18 cellular contexts compared by ENCODE assay signal in the genomic region with DNA sequence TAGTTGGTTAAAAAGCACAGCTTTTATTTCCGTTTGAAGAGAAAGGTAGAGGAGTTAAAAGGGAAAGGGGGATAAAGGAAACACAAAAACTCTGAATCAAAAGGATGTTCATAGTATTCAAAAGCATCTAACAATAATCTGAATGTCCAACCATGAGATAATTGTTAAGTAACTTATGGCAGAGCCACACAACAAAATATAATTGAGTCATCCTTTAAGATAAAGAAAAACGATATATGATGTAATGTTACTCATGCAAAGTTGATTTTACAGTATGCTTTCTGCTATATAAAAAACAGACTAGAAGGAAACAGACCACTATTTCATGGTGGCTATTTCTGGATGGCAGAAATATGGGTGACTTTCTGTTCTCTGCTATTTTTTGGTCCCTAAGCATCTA. TPM values are rescaled to one million over a fixed set of nuclear protein-coding genes. Genes with fewer than 3 reads are reported as not detected.
DNase-seq lines count a peak whose midpoint lies in the region; ATAC-seq and TF ChIP-seq lines count a peak whose summit lies in the region.
"Had no signal": no experiment of that assay in that cellular context is flagged by ENCODE, and none has a peak within 500 bp of the region (broad histone marks: within the 10 kb centered on the region; RNA-seq: fewer than 3 reads in every experiment).

No MANE protein-coding gene starts in this region.

- H4K20me1 ChIP-seq in Loucy (ENCODE audit: insufficient read depth, low read length, poor library complexity, severe bottlenecking) (peaks cover 16% of the 10 kb centered on the region), smooth muscle cell (ENCODE audit: low read depth) (peaks cover 39% of the 10 kb centered on the region)

- DNase-seq in activated naive CD4-positive, alpha-beta T cell treated with anti-CD3 and anti-CD28 coated beads for 36 hours = no peak
- no peak for DNase-seq in activated naive CD4-positive, alpha-beta T cell treated with Interleukin-2 at 50 U/mL for 16 hours
- DNase-seq in central memory CD8-positive, alpha-beta T cell (ENCODE audit: low spot score in 2 of 2) = no peak
- DNase-seq in smooth muscle cell (lab: John Stamatoyannopoulos, UW; ENCODE audit: unreplicated experiment) = no peak
- DNase-seq in activated gamma-delta T cell (lab: John Stamatoyannopoulos, UW) = no peak
- DNase-seq in kidney tubule cell (ENCODE audit: low spot score) = no peak
- DNase-seq: activated T-cell treated with anti-CD3 and anti-CD28 coated beads, Interleukin-2, amount 50 U/mL, for 48 hours; esophagus squamous epithelium; NCI-H1105 treated with DMSO at 0.1 percent for 48 hours; NCI-H2171; stimulated activated naive B cell treated with anti-CD40 and anti-IgM and Interleukin-4, amounts not matched to agents 10 μg/mL and 1 μg/mL and 100 μg/mL, for 72 hours; T-helper 9 cell; trophoblast cell had no signal

- H3K9me3 ChIP-seq in Loucy (ENCODE audit: insufficient read depth, low read depth, low read length) = no peaks in the 10 kb centered on the region
- no peaks in the 10 kb centered on the region for H3K9me3 ChIP-seq in smooth muscle cell (replicated peaks; ENCODE audit: low read depth)
- H3K9me3 ChIP-seq: esophagus squamous epithelium had no signal

- ATAC-seq in central memory CD8-positive, alpha-beta T cell (replicated peaks; ENCODE audit: extremely low read depth, poor library complexity, severe bottlenecking) = no peak
- no peak for ATAC-seq in HG03571 (IDR thresholded peaks at IDR 0.05; ENCODE audit: unreplicated experiment)
- ATAC-seq: HCT116; stimulated activated naive B cell treated with anti-CD40 and anti-IgM and Interleukin-4, amounts not matched to agents 10 μg/mL and 1 μg/mL and 100 μg/mL, for 72 hours had no signal

- H2AFZ ChIP-seq in Loucy (ENCODE audit: low read length) (no peak overlapping the region), smooth muscle cell (ENCODE audit: low read depth) (no peak overlapping the region)
- H2AFZ ChIP-seq: parathyroid adenoma had no signal

- no peaks in the 10 kb centered on the region for H3K9me3 Mint-ChIP-seq in activated naive CD4-positive, alpha-beta T cell treated with anti-CD3 and anti-CD28 coated beads for 36 hours
- no peaks in the 10 kb centered on the region for H3K9me3 Mint-ChIP-seq in central memory CD8-positive, alpha-beta T cell
- H3K9me3 Mint-ChIP-seq: dendritic cell treated with granulocyte-macrophage colony-stimulating factor and Interleukin-4, amounts not matched to agents 40 ng/mL and 50 ng/mL, for 4 days; stimulated activated naive B cell treated with anti-CD40 and anti-IgM and Interleukin-4, amounts not matched to agents 10 μg/mL and 1 μg/mL and 100 μg/mL, for 72 hours had no signal

- WGBS in smooth muscle cell (ENCODE audit: low lambda C conversion rate) = 74% methylated on average over 2 of the region's 2 CpGs

- H3F3A ChIP-seq in Loucy (ENCODE audit: low read depth) (no peaks in the 10 kb centered on the region), smooth muscle cell (ENCODE audit: low read depth) (no peaks in the 10 kb centered on the region)

- peaks cover 46% of the 10 kb centered on the region for H3K36me3 Mint-ChIP-seq in activated naive CD4-positive, alpha-beta T cell treated with anti-CD3 and anti-CD28 coated beads for 36 hours (ENCODE audit: low read depth)
- peaks cover 55% of the 10 kb centered on the region for H3K36me3 Mint-ChIP-seq in central memory CD8-positive, alpha-beta T cell (ENCODE audit: insufficient read depth)

- peak overlapping the region; percentile 72 for H3K4me2 ChIP-seq in Loucy (ENCODE audit: low read depth, low read length, poor library complexity, severe bottlenecking)
- H3K4me2 ChIP-seq in smooth muscle cell = peak overlapping the region; percentile 41

- H3K4me1 Mint-ChIP-seq in activated naive CD4-positive, alpha-beta T cell treated with anti-CD3 and anti-CD28 coated beads for 36 hours (ENCODE audit: low read depth) = peaks cover 58% of the 10 kb centered on the region
- peaks cover 70% of the 10 kb centered on the region for H3K4me1 Mint-ChIP-seq in central memory CD8-positive, alpha-beta T cell

- CTCF ChIA-PET in activated naive CD4-positive, alpha-beta T cell treated with anti-CD3 and anti-CD28 coated beads for 36 hours (lab: Charles Lee) = interaction anchor here (1.1 to 1.7 kb wide), 3 partner anchors 27 to 278 kb away, joined by 3 to 6 read pairs (median 3); no protein-coding TSS in a partner anchor

- no peaks in the 10 kb centered on the region for H3K27me3 Mint-ChIP-seq in activated naive CD4-positive, alpha-beta T cell treated with anti-CD3 and anti-CD28 coated beads for 36 hours (ENCODE audit: low read depth)
- no peaks in the 10 kb centered on the region for H3K27me3 Mint-ChIP-seq in central memory CD8-positive, alpha-beta T cell
- H3K27me3 Mint-ChIP-seq: dendritic cell treated with granulocyte-macrophage colony-stimulating factor and Interleukin-4, amounts not matched to agents 40 ng/mL and 50 ng/mL, for 4 days; stimulated activated naive B cell treated with anti-CD40 and anti-IgM and Interleukin-4, amounts not matched to agents 10 μg/mL and 1 μg/mL and 100 μg/mL, for 72 hours had no signal

- peaks cover 33% of the 10 kb centered on the region for H3K79me2 ChIP-seq in Loucy (ENCODE audit: insufficient read depth, low read length)
- H3K79me2 ChIP-seq in smooth muscle cell (ENCODE audit: low read depth) = peaks cover 52% of the 10 kb centered on the region

- TF ChIP-seq CTCF in Loucy (conservative IDR thresholded peaks at IDR 0.05; ENCODE audit: low read length) = no peak
- no peak for TF ChIP-seq CTCF in smooth muscle cell (IDR thresholded peaks at IDR 0.05; ENCODE audit: borderline replicate concordance, insufficient read depth, poor library complexity, severe bottlenecking)

- H3K27ac ChIP-seq in smooth muscle cell (ENCODE audit: low read depth) = peak overlapping the region; percentile 4
- H3K27ac ChIP-seq: esophagus squamous epithelium, parathyroid adenoma had no signal

- H3K36me3 ChIP-seq in Loucy (ENCODE audit: insufficient read depth, low read length) (peaks cover 10% of the 10 kb centered on the region), smooth muscle cell (ENCODE audit: low read depth) (peaks cover 13% of the 10 kb centered on the region)

- H3K4me3 ChIP-seq in Loucy (ENCODE audit: low read length, poor library complexity, severe bottlenecking) (no peak overlapping the region), smooth muscle cell (no peak overlapping the region)
- H3K4me3 ChIP-seq: esophagus squamous epithelium had no signal

- H3K27me3 ChIP-seq in Loucy (ENCODE audit: insufficient read depth, low read length, poor library complexity, severe bottlenecking) (peaks cover 4% of the 10 kb centered on the region), smooth muscle cell (ENCODE audit: low read depth) (no peaks in the 10 kb centered on the region)
- H3K27me3 ChIP-seq: esophagus squamous epithelium had no signal

- H3K9ac ChIP-seq in Loucy (ENCODE audit: low read depth, low read length, poor library complexity, severe bottlenecking) = no peak overlapping the region
- H3K9ac ChIP-seq in smooth muscle cell (ENCODE audit: low read depth) = no peak overlapping the region
- H3K9ac ChIP-seq: parathyroid adenoma had no signal

- no peaks in the 10 kb centered on the region for H3K9me2 ChIP-seq in Loucy (replicated peaks; ENCODE audit: low read depth, low read length)

- no peak overlapping the region for H3K4me3 Mint-ChIP-seq in activated naive CD4-positive, alpha-beta T cell treated with anti-CD3 and anti-CD28 coated beads for 36 hours
- H3K4me3 Mint-ChIP-seq in central memory CD8-positive, alpha-beta T cell = no peak overlapping the region
- H3K4me3 Mint-ChIP-seq: dendritic cell treated with granulocyte-macrophage colony-stimulating factor and Interleukin-4, amounts not matched to agents 40 ng/mL and 50 ng/mL, for 4 days; stimulated activated naive B cell treated with anti-CD40 and anti-IgM and Interleukin-4, amounts not matched to agents 10 μg/mL and 1 μg/mL and 100 μg/mL, for 72 hours had no signal

- peak overlapping the region; percentile 10 for H3K27ac Mint-ChIP-seq in activated naive CD4-positive, alpha-beta T cell treated with anti-CD3 and anti-CD28 coated beads for 36 hours
- peak overlapping the region; percentile 100 for H3K27ac Mint-ChIP-seq in central memory CD8-positive, alpha-beta T cell (ENCODE audit: low read depth)
- H3K27ac Mint-ChIP-seq: stimulated activated naive B cell treated with anti-CD40 and anti-IgM and Interleukin-4, amounts not matched to agents 10 μg/mL and 1 μg/mL and 100 μg/mL, for 72 hours had no signal

- intact Hi-C loops in activated naive CD4-positive, alpha-beta T cell treated with anti-CD3 and anti-CD28 coated beads for 36 hours (cut with micrococcal nuclease) = no loop called here

- H3K4me1 ChIP-seq in Loucy (ENCODE audit: insufficient read depth, low read length, poor library complexity, severe bottlenecking) = peaks cover 46% of the 10 kb centered on the region
- peaks cover 15% of the 10 kb centered on the region for H3K4me1 ChIP-seq in smooth muscle cell (ENCODE audit: low read depth)

RNA-seq across cellular contexts. Expression of a gene that starts 3.9 kb away (rescaled TPM):
- total RNA-seq in activated naive CD4-positive, alpha-beta T cell treated with anti-CD3 and anti-CD28 coated beads for 36 hours = 10 to 100 TPM; 39.0 to 39.8 TPM
- 20.9 and 31.1 TPM in 2 replicates for total RNA-seq in smooth muscle cell
- 23.8 and 28.1 TPM in 2 replicates for polyA plus RNA-seq in smooth muscle cell

RNA-seq across cellular contexts. Expression of a gene that starts 4.1 kb away (rescaled TPM):
- 10 to 100 TPM; 26.1 to 26.2 TPM for total RNA-seq in activated naive CD4-positive, alpha-beta T cell treated with anti-CD3 and anti-CD28 coated beads for 36 hours
- 18.3 and 22.6 TPM in 2 replicates for total RNA-seq in smooth muscle cell
- 31.0 and 31.9 TPM in 2 replicates for polyA plus RNA-seq in smooth muscle cell

RNA-seq across cellular contexts. Expression of a gene that starts 49.6 kb away (rescaled TPM):
- 10 to 100 TPM; 18.3 to 19.8 TPM for total RNA-seq in activated naive CD4-positive, alpha-beta T cell treated with anti-CD3 and anti-CD28 coated beads for 36 hours
- 76.8 and 81.1 TPM in 2 replicates for total RNA-seq in smooth muscle cell
- 59.0 and 60.1 TPM in 2 replicates for polyA plus RNA-seq in smooth muscle cell

RNA-seq across cellular contexts. Expression of a gene that starts 49.8 kb away (rescaled TPM):
- total RNA-seq in activated naive CD4-positive, alpha-beta T cell treated with anti-CD3 and anti-CD28 coated beads for 36 hours = 10 to 100 TPM; 16.2 to 17.9 TPM
- total RNA-seq in smooth muscle cell = 8.7 and 11.2 TPM in 2 replicates
- 9.5 and 12.0 TPM in 2 replicates for polyA plus RNA-seq in smooth muscle cell
